ENCODE assay signal across 19 cellular contexts in genomic region chr22:46627806-46628482, GRCh38. TPM values are rescaled to one million over a fixed set of nuclear protein-coding genes. Genes with fewer than 3 reads are reported as not detected.
A peak's percentile ranks its signal among the peaks of the same experiment; 100 is the strongest.
DNase-seq lines count a peak whose midpoint lies in the region; ATAC-seq and TF ChIP-seq lines count a peak whose summit lies in the region.
"Had no signal": no experiment of that assay in that cellular context is flagged by ENCODE, and none has a peak within 500 bp of the region (broad histone marks: within the 10 kb centered on the region; RNA-seq: fewer than 3 reads in every experiment).

No MANE protein-coding gene starts in this region.

- H2BK12ac ChIP-seq in neuronal stem cell (ENCODE audit: low read length): no peak overlapping the region

- H3K79me1 ChIP-seq in neuronal stem cell (ENCODE audit: low read depth, low read length): peaks cover 6% of the 10 kb centered on the region

- intact Hi-C loops in prostate gland (cut with DNase I): no loop called here

- H4K91ac ChIP-seq in neuronal stem cell (ENCODE audit: low read depth, low read length, poor library complexity): no peak overlapping the region

- no peak overlapping the region for H3K4ac ChIP-seq in neuronal stem cell (ENCODE audit: low read length)

- peaks cover 0 to 42% (median 0%) of the 10 kb centered on the region in 11 experiments; a peak in 5 of 22 replicates for H3K27me3 ChIP-seq in BLaER1 treated with 17β-estradiol and CSF1 and Interleukin-3, amounts not matched to agents 10 nM and 100 nM
- no peaks in the 10 kb centered on the region for H3K27me3 ChIP-seq in HUES64 (ENCODE audit: insufficient read depth, low read length)
- no peaks in the 10 kb centered on the region for H3K27me3 ChIP-seq in neuronal stem cell (ENCODE audit: control insufficient read depth in 3 of 3, insufficient read depth in 3 of 3, low read depth in 1 of 3, low read length in 3 of 3)
- H3K27me3 ChIP-seq in prostate gland (replicated peaks; ENCODE audit: insufficient read depth): no peaks in the 10 kb centered on the region

- no peak overlapping the region for H3K27ac Mint-ChIP-seq in glutamatergic neuron (ENCODE audit: unreplicated experiment)
- H3K27ac Mint-ChIP-seq: CD4-positive, alpha-beta T cell had no signal

- TF ChIP-seq POLR2A in prostate gland (IDR thresholded peaks at IDR 0.05): no peak

- H2BK15ac ChIP-seq in neuronal stem cell (ENCODE audit: low read length): no peak overlapping the region

- TF ChIP-seq CTCF in glutamatergic neuron (IDR thresholded peaks at IDR 0.05; ENCODE audit: partially characterized antibody, unreplicated experiment) (no peak), prostate gland (IDR thresholded peaks at IDR 0.05) (no peak)

- H3K27me3 Mint-ChIP-seq in glutamatergic neuron (ENCODE audit: unreplicated experiment): peaks cover 9% of the 10 kb centered on the region
- H3K27me3 Mint-ChIP-seq: CD4-positive, alpha-beta T cell had no signal

- peaks cover 3% of the 10 kb centered on the region for H3K9me3 Mint-ChIP-seq in glutamatergic neuron (ENCODE audit: unreplicated experiment)
- H3K9me3 Mint-ChIP-seq: CD4-positive, alpha-beta T cell had no signal

- H3K23ac ChIP-seq in neuronal stem cell (ENCODE audit: low read depth, low read length, poor library complexity): no peak overlapping the region

- H3K9me3 ChIP-seq in BLaER1 treated with 17β-estradiol and CSF1 and Interleukin-3, amounts not matched to agents 10 nM and 100 nM (replicated peaks in 1 of 11): no peaks in the 10 kb centered on the region
- H3K9me3 ChIP-seq in HUES64 (ENCODE audit: insufficient read depth, low read depth, low read length): no peaks in the 10 kb centered on the region
- peaks cover 0 to 5% of the 10 kb centered on the region in 2 donors for H3K9me3 ChIP-seq in neuronal stem cell (replicated peaks in 1 of 2; ENCODE audit: control insufficient read depth in 2 of 2, insufficient read depth in 1 of 2, low read depth in 1 of 2, low read length in 2 of 2)
- no peaks in the 10 kb centered on the region for H3K9me3 ChIP-seq in prostate gland

- peak overlapping the region; percentile 74 for H2AK5ac ChIP-seq in neuronal stem cell (ENCODE audit: low read depth, low read length)

- H2AFZ ChIP-seq in neuronal stem cell (ENCODE audit: low read length): no peak overlapping the region

- H3K14ac ChIP-seq in neuronal stem cell (ENCODE audit: low read length): no peak overlapping the region

- H3K9ac ChIP-seq in BLaER1 treated with 17β-estradiol and CSF1 and Interleukin-3, amounts not matched to agents 10 nM and 100 nM: peak overlapping the region in 2 of 11 experiments; percentile 23 to 24; a peak in 2 of 22 replicates
- no peak overlapping the region for H3K9ac ChIP-seq in HUES64 (ENCODE audit: low read depth, low read length)
- no peak overlapping the region for H3K9ac ChIP-seq in neuronal stem cell (ENCODE audit: low read depth, low read length, poor library complexity)

- no peak overlapping the region for H4K8ac ChIP-seq in neuronal stem cell (ENCODE audit: low read depth, low read length)

- peak; percentile 14 for DNase-seq in glutamatergic neuron
- DNase-seq in neuronal stem cell (ENCODE audit: low spot score): no peak
- DNase-seq in HPDE6-E6E7 (ENCODE audit: extremely low spot score): no peak
- no peak for DNase-seq in prostate gland (ENCODE audit: low spot score)
- DNase-seq: AML-193; Calu3; CD4-positive, alpha-beta T cell; GDM1; IMR-90; MV-4-11; NCI-H1417 treated with DMSO at 0.1 percent for 48 hours; NCI-H2029; NCI-H510A; NCI-H82; SHP77 had no signal

- no peak overlapping the region for H3K4me3 ChIP-seq in BLaER1 treated with 17β-estradiol and CSF1 and Interleukin-3, amounts not matched to agents 10 nM and 100 nM
- H3K4me3 ChIP-seq in HUES64 (ENCODE audit: low read length): no peak overlapping the region
- H3K4me3 ChIP-seq in neuronal stem cell (ENCODE audit: low read length in 2 of 2): no peak overlapping the region
- no peak overlapping the region for H3K4me3 ChIP-seq in prostate gland

- peaks cover 6% of the 10 kb centered on the region for H3K4me1 Mint-ChIP-seq in glutamatergic neuron (ENCODE audit: low read depth, unreplicated experiment)

- no peak overlapping the region for H3K27ac ChIP-seq in BLaER1 treated with 17β-estradiol and CSF1 and Interleukin-3, amounts not matched to agents 10 nM and 100 nM
- H3K27ac ChIP-seq in HUES64 (ENCODE audit: low read depth, low read length): peak overlapping the region; percentile 57; the same call in 1 of the 2 replicates
- H3K27ac ChIP-seq in neuronal stem cell (replicated peaks; ENCODE audit: low read length): no peak overlapping the region
- peak overlapping the region in 1 of 2 donors; percentile 42 for H3K27ac ChIP-seq in prostate gland

- peaks cover 40 to 97% (median 94%) of the 10 kb centered on the region in 10 experiments for H3K4me1 ChIP-seq in BLaER1 treated with 17β-estradiol and CSF1 and Interleukin-3, amounts not matched to agents 10 nM and 100 nM
- H3K4me1 ChIP-seq in HUES64 (ENCODE audit: insufficient read depth, low read length) (peaks cover 5% of the 10 kb centered on the region; the same call in 1 of the 2 replicates), neuronal stem cell (ENCODE audit: control insufficient read depth in 2 of 2, insufficient read depth in 1 of 2, low read depth in 1 of 2, low read length in 2 of 2) (peaks cover 4 to 7% of the 10 kb centered on the region in 2 donors), prostate gland (replicated peaks) (no peaks in the 10 kb centered on the region)

- H3K4me3 Mint-ChIP-seq in glutamatergic neuron (ENCODE audit: unreplicated experiment): no peak overlapping the region
- H3K4me3 Mint-ChIP-seq: CD4-positive, alpha-beta T cell had no signal

- no peak overlapping the region for H2BK120ac ChIP-seq in neuronal stem cell (ENCODE audit: low read depth, low read length)

- H2BK5ac ChIP-seq in neuronal stem cell (ENCODE audit: low read length): peak overlapping the region; percentile 48

- H3K36me3 ChIP-seq in BLaER1 treated with 17β-estradiol and CSF1 and Interleukin-3, amounts not matched to agents 10 nM and 100 nM: peaks cover 10 to 54% (median 24%) of the 10 kb centered on the region in 11 experiments; a peak in 18 of 22 replicates
- H3K36me3 ChIP-seq in HUES64 (ENCODE audit: insufficient read depth, low read length) (no peaks in the 10 kb centered on the region), neuronal stem cell (replicated peaks in 1 of 2; ENCODE audit: control insufficient read depth in 2 of 2, insufficient read depth in 2 of 2, low read length in 2 of 2) (peaks cover 2 to 4% of the 10 kb centered on the region in 2 donors), prostate gland (no peaks in the 10 kb centered on the region)

- 93% methylated on average over 31 of the region's 31 CpGs for WGBS in HUES64
- WGBS in neuronal stem cell (ENCODE audit: extremely low coverage in 2 of 2, insufficient read length in 2 of 2, insufficient replicate concordance in 1 of 2), 2 donors: no CpG with 5 or more reads among the region's 31 CpGs
- 86% methylated on average over 31 of the region's 31 CpGs for WGBS in prostate gland

- no peak for ATAC-seq in HG02884 (IDR thresholded peaks at IDR 0.05; ENCODE audit: unreplicated experiment)
- no peak for ATAC-seq in HG03135 (IDR thresholded peaks at IDR 0.05; ENCODE audit: unreplicated experiment)

- H3K4me2 ChIP-seq in BLaER1 treated with 17β-estradiol and CSF1 and Interleukin-3, amounts not matched to agents 10 nM and 100 nM: peak overlapping the region in 7 of 11 experiments; percentile 6 to 98 (median 19); a peak in 6 of 22 replicates
- H3K4me2 ChIP-seq in neuronal stem cell (ENCODE audit: insufficient read depth, low read length, poor library complexity, severe bottlenecking): no peak overlapping the region

- no peaks in the 10 kb centered on the region for H3K36me3 Mint-ChIP-seq in glutamatergic neuron (ENCODE audit: unreplicated experiment)

- H4K20me1 ChIP-seq in BLaER1 treated with 17β-estradiol and CSF1 and Interleukin-3, amounts not matched to agents 10 nM and 100 nM: peaks cover 22 to 81% (median 53%) of the 10 kb centered on the region in 11 experiments; a peak in 18 of 22 replicates

- H3K18ac ChIP-seq in neuronal stem cell (ENCODE audit: low read length): peak overlapping the region; percentile 65

RNA-seq across cellular contexts. Expression of gene GRAMD4, which starts 7.8 kb away (rescaled TPM):
- 13.7 TPM for polyA plus RNA-seq in HUES64 (2013, experiment 1 of 2)
- polyA plus RNA-seq in HUES64 (2013, experiment 2 of 2): 12.7 TPM
- total RNA-seq in glutamatergic neuron (ENCODE audit: unreplicated experiment) (85.7 TPM), prostate gland (10 to 100 TPM; 12.1 to 20.2 TPM)
- 13.1 TPM for polyA plus RNA-seq in neuronal stem cell (2013, experiment 1 of 2)
- polyA plus RNA-seq in neuronal stem cell (2013, experiment 2 of 2): 11.3 TPM
